In the genomic region with DNA sequence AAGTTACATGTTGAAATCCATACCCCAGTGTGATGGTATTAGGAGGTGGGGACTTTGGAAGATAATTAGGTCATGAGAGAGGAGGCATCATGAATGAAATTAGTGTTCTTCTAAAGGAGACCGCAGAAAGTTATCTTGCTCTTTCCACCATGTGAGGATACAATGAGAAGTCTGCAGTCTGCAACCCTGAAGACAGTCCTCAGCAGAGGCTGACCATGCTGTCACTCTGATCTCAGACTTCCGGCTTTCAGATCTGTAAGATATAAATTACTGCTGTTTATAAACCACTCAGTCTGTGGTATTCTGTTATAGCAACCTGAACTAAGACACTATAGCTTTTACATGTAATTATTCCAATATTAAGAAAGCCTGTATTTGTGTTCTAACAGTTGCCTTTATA, we compare ENCODE assay signal across 3 cellular contexts.
TF ChIP-seq lines count a peak whose summit lies in the region.

No MANE protein-coding gene starts in this region.

TF ChIP-seq in SK-N-SH, 30 proteins besides CTCF, POLR2A, EP300 and RAD21 (continued from another document):
- TF ChIP-seq RXRA (IDR thresholded peaks at IDR 0.05; ENCODE audit: borderline replicate concordance, low read depth): no peak

TF ChIP-seq in SK-N-SH treated with all-trans-retinoic acid at 6 μM for 48 hours, 23 proteins besides CTCF, POLR2A, EP300 and RAD21 (continued from another document):
- TF ChIP-seq, protein P1, sequence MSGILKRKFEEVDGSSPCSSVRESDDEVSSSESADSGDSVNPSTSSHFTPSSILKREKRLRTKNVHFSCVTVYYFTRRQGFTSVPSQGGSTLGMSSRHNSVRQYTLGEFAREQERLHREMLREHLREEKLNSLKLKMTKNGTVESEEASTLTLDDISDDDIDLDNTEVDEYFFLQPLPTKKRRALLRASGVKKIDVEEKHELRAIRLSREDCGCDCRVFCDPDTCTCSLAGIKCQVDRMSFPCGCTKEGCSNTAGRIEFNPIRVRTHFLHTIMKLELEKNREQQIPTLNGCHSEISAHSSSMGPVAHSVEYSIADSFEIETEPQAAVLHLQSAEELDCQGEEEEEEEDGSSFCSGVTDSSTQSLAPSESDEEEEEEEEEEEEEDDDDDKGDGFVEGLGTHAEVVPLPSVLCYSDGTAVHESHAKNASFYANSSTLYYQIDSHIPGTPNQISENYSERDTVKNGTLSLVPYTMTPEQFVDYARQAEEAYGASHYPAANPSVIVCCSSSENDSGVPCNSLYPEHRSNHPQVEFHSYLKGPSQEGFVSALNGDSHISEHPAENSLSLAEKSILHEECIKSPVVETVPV (CRISPR knock-in tag; IDR thresholded peaks at IDR 0.05): no peak
- no peak for TF ChIP-seq CSDC2 (CRISPR knock-in tag; IDR thresholded peaks at IDR 0.05)

TF ChIP-seq in K562, 482 proteins besides CTCF, POLR2A, EP300 and RAD21 (continues in another document):
- TF ChIP-seq, protein P2, sequence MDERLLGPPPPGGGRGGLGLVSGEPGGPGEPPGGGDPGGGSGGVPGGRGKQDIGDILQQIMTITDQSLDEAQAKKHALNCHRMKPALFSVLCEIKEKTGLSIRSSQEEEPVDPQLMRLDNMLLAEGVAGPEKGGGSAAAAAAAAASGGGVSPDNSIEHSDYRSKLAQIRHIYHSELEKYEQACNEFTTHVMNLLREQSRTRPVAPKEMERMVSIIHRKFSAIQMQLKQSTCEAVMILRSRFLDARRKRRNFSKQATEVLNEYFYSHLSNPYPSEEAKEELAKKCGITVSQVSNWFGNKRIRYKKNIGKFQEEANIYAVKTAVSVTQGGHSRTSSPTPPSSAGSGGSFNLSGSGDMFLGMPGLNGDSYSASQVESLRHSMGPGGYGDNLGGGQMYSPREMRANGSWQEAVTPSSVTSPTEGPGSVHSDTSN (CRISPR knock-in tag; IDR thresholded peaks at IDR 0.05; ENCODE audit: low read depth): 0 out of 2 replicates have a peak, but pooled peaks have one; percentile 39
- TF ChIP-seq, protein P2 (tag; conservative IDR thresholded peaks at IDR 0.05; ENCODE audit: low read depth): no peak; the same call in 1 of the 2 replicates
- TF ChIP-seq XRCC3 (IDR thresholded peaks at IDR 0.05) (no peak), L3MBTL2 (IDR thresholded peaks at IDR 0.05) (peak; percentile 27; the same call in 1 of the 2 replicates), TEAD4 (IDR thresholded peaks at IDR 0.05; ENCODE audit: low read length) (peak; percentile 47; the same call in 1 of the 2 replicates), TEAD4 (CRISPR knock-in tag; IDR thresholded peaks at IDR 0.05; ENCODE audit: borderline replicate concordance) (no peak), MYC (IDR thresholded peaks at IDR 0.05; ENCODE audit: low read depth, low read length) (peak; percentile 57), MYC (CRISPR knock-in tag; IDR thresholded peaks at IDR 0.05; ENCODE audit: borderline replicate concordance, low read depth) (no peak), ZNF766 (CRISPR knock-in tag; conservative IDR thresholded peaks at IDR 0.05) (0 out of 2 replicates have a peak, but pooled peaks have one; percentile 30), TBP (optimal IDR thresholded peaks at IDR 0.05; ENCODE audit: low read depth, low read length) (no peak), OTX1 (CRISPR knock-in tag; IDR thresholded peaks at IDR 0.05) (no peak), TCF7L2 (IDR thresholded peaks at IDR 0.05; ENCODE audit: low read depth, low read length) (no peak), GABPA (tag; conservative IDR thresholded peaks at IDR 0.05; ENCODE audit: low read depth) (peak; percentile 75), ZNF384 (IDR thresholded peaks at IDR 0.05; ENCODE audit: low read depth, low read length) (no peak), ARID1B (IDR thresholded peaks at IDR 0.05) (peak; percentile 22; the same call in 1 of the 2 replicates), ELF2 (CRISPR knock-in tag; IDR thresholded peaks at IDR 0.05) (0 out of 2 replicates have a peak, but pooled peaks have one; percentile 44), GATA2 (CRISPR knock-in tag; IDR thresholded peaks at IDR 0.05) (no peak), FOXA3 (CRISPR knock-in tag; conservative IDR thresholded peaks at IDR 0.05 in 1 of 2, IDR thresholded peaks at IDR 0.05 in 1 of 2) (0 out of 4 replicates have a peak, but pooled peaks of 1 of the 2 experiments have one; percentile 26), SMAD4 (CRISPR knock-in tag; conservative IDR thresholded peaks at IDR 0.05) (peak; percentile 72), NEUROD1 (IDR thresholded peaks at IDR 0.05; ENCODE audit: borderline replicate concordance, low read depth, low read length, partially characterized antibody) (no peak), STAT5A (IDR thresholded peaks at IDR 0.05; ENCODE audit: borderline replicate concordance, low read length) (no peak), ADNP (tag; IDR thresholded peaks at IDR 0.05) (no peak), BMI1 (IDR thresholded peaks at IDR 0.05; ENCODE audit: low read length) (no peak), MEIS2 (IDR thresholded peaks at IDR 0.05; ENCODE audit: partially characterized antibody) (peak; percentile 81), ZNF165 (CRISPR knock-in tag; IDR thresholded peaks at IDR 0.05; ENCODE audit: borderline replicate concordance) (no peak), ETV1 (tag; conservative IDR thresholded peaks at IDR 0.05; ENCODE audit: low read depth) (0 out of 2 replicates have a peak, but pooled peaks have one; percentile 25), ZNF436 (CRISPR knock-in tag; IDR thresholded peaks at IDR 0.05) (no peak), SMAD1 (IDR thresholded peaks at IDR 0.05; ENCODE audit: low read depth, low read length, partially characterized antibody) (no peak)
- TF ChIP-seq, protein P3, sequence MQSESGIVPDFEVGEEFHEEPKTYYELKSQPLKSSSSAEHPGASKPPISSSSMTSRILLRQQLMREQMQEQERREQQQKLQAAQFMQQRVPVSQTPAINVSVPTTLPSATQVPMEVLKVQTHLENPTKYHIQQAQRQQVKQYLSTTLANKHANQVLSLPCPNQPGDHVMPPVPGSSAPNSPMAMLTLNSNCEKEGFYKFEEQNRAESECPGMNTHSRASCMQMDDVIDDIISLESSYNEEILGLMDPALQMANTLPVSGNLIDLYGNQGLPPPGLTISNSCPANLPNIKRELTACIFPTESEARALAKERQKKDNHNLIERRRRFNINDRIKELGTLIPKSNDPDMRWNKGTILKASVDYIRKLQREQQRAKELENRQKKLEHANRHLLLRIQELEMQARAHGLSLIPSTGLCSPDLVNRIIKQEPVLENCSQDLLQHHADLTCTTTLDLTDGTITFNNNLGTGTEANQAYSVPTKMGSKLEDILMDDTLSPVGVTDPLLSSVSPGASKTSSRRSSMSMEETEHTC (IDR thresholded peaks at IDR 0.05): no peak
- TF ChIP-seq, protein P4, sequence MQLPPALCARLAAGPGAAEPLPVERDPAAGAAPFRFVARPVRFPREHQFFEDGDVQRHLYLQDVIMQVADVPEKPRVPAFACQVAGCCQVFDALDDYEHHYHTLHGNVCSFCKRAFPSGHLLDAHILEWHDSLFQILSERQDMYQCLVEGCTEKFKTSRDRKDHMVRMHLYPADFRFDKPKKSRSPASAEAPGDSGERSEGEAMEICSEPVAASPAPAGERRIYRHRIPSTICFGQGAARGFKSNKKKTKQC (CRISPR knock-in tag; IDR thresholded peaks at IDR 0.05): no peak
- TF ChIP-seq, protein P5, sequence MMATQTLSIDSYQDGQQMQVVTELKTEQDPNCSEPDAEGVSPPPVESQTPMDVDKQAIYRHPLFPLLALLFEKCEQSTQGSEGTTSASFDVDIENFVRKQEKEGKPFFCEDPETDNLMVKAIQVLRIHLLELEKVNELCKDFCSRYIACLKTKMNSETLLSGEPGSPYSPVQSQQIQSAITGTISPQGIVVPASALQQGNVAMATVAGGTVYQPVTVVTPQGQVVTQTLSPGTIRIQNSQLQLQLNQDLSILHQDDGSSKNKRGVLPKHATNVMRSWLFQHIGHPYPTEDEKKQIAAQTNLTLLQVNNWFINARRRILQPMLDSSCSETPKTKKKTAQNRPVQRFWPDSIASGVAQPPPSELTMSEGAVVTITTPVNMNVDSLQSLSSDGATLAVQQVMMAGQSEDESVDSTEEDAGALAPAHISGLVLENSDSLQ (IDR thresholded peaks at IDR 0.05): peak; percentile 87
- TF ChIP-seq, protein P6, sequence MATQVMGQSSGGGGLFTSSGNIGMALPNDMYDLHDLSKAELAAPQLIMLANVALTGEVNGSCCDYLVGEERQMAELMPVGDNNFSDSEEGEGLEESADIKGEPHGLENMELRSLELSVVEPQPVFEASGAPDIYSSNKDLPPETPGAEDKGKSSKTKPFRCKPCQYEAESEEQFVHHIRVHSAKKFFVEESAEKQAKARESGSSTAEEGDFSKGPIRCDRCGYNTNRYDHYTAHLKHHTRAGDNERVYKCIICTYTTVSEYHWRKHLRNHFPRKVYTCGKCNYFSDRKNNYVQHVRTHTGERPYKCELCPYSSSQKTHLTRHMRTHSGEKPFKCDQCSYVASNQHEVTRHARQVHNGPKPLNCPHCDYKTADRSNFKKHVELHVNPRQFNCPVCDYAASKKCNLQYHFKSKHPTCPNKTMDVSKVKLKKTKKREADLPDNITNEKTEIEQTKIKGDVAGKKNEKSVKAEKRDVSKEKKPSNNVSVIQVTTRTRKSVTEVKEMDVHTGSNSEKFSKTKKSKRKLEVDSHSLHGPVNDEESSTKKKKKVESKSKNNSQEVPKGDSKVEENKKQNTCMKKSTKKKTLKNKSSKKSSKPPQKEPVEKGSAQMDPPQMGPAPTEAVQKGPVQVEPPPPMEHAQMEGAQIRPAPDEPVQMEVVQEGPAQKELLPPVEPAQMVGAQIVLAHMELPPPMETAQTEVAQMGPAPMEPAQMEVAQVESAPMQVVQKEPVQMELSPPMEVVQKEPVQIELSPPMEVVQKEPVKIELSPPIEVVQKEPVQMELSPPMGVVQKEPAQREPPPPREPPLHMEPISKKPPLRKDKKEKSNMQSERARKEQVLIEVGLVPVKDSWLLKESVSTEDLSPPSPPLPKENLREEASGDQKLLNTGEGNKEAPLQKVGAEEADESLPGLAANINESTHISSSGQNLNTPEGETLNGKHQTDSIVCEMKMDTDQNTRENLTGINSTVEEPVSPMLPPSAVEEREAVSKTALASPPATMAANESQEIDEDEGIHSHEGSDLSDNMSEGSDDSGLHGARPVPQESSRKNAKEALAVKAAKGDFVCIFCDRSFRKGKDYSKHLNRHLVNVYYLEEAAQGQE (CRISPR knock-in tag; IDR thresholded peaks at IDR 0.05; ENCODE audit: low read depth): no peak
- TF ChIP-seq, protein P7, sequence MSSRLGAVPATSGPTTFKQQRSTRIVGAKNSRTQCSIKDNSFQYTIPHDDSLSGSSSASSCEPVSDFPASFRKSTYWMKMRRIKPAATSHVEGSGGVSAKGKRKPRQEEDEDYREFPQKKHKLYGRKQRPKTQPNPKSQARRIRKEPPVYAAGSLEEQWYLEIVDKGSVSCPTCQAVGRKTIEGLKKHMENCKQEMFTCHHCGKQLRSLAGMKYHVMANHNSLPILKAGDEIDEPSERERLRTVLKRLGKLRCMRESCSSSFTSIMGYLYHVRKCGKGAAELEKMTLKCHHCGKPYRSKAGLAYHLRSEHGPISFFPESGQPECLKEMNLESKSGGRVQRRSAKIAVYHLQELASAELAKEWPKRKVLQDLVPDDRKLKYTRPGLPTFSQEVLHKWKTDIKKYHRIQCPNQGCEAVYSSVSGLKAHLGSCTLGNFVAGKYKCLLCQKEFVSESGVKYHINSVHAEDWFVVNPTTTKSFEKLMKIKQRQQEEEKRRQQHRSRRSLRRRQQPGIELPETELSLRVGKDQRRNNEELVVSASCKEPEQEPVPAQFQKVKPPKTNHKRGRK (tag; IDR thresholded peaks at IDR 0.05): no peak
- TF ChIP-seq, protein P8, sequence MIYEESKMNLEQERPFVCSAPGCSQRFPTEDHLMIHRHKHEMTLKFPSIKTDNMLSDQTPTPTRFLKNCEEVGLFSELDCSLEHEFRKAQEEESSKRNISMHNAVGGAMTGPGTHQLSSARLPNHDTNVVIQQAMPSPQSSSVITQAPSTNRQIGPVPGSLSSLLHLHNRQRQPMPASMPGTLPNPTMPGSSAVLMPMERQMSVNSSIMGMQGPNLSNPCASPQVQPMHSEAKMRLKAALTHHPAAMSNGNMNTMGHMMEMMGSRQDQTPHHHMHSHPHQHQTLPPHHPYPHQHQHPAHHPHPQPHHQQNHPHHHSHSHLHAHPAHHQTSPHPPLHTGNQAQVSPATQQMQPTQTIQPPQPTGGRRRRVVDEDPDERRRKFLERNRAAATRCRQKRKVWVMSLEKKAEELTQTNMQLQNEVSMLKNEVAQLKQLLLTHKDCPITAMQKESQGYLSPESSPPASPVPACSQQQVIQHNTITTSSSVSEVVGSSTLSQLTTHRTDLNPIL (CRISPR knock-in tag; IDR thresholded peaks at IDR 0.05): no peak
- TF ChIP-seq, protein P9, sequence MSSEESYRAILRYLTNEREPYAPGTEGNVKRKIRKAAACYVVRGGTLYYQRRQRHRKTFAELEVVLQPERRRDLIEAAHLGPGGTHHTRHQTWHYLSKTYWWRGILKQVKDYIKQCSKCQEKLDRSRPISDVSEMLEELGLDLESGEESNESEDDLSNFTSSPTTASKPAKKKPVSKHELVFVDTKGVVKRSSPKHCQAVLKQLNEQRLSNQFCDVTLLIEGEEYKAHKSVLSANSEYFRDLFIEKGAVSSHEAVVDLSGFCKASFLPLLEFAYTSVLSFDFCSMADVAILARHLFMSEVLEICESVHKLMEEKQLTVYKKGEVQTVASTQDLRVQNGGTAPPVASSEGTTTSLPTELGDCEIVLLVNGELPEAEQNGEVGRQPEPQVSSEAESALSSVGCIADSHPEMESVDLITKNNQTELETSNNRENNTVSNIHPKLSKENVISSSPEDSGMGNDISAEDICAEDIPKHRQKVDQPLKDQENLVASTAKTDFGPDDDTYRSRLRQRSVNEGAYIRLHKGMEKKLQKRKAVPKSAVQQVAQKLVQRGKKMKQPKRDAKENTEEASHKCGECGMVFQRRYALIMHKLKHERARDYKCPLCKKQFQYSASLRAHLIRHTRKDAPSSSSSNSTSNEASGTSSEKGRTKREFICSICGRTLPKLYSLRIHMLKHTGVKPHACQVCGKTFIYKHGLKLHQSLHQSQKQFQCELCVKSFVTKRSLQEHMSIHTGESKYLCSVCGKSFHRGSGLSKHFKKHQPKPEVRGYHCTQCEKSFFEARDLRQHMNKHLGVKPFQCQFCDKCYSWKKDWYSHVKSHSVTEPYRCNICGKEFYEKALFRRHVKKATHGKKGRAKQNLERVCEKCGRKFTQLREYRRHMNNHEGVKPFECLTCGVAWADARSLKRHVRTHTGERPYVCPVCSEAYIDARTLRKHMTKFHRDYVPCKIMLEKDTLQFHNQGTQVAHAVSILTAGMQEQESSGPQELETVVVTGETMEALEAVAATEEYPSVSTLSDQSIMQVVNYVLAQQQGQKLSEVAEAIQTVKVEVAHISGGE (CRISPR knock-in tag; IDR thresholded peaks at IDR 0.05): no peak
- TF ChIP-seq, protein P10, sequence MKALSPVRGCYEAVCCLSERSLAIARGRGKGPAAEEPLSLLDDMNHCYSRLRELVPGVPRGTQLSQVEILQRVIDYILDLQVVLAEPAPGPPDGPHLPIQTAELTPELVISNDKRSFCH (CRISPR knock-in tag; IDR thresholded peaks at IDR 0.05): no peak
- TF ChIP-seq, protein P10 (tag; IDR thresholded peaks at IDR 0.05): no peak
